ENCODE assay signal across 8 cellular contexts in genomic region chr5:55407059-55407684, GRCh38.
A peak's percentile ranks its signal among the peaks of the same experiment; 100 is the strongest.
DNase-seq lines count a peak whose midpoint lies in the region; ATAC-seq and TF ChIP-seq lines count a peak whose summit lies in the region.

No MANE protein-coding gene starts in this region.

- H3K36me3 Mint-ChIP-seq in mesothelial cell of epicardium: peaks cover 25% of the 10 kb centered on the region
- peaks cover 30% of the 10 kb centered on the region for H3K36me3 Mint-ChIP-seq in activated CD8-positive, alpha-beta memory T cell treated with anti-CD3 and anti-CD28 coated beads, Interleukin-2, amount 10 ng/mL, durations not matched to agents 7 days and 5 days

- peak overlapping the region in 7 of 59 donors; percentile 6 to 40 (median 14) for H3K27ac ChIP-seq in dorsolateral prefrontal cortex

- H3K4me1 Mint-ChIP-seq in mesothelial cell of epicardium: no peaks in the 10 kb centered on the region
- H3K4me1 Mint-ChIP-seq in activated CD8-positive, alpha-beta memory T cell treated with anti-CD3 and anti-CD28 coated beads, Interleukin-2, amount 10 ng/mL, durations not matched to agents 7 days and 5 days: no peaks in the 10 kb centered on the region

- no peaks in the 10 kb centered on the region for H3K9me3 Mint-ChIP-seq in mesothelial cell of epicardium
- H3K9me3 Mint-ChIP-seq in activated CD8-positive, alpha-beta memory T cell treated with anti-CD3 and anti-CD28 coated beads, Interleukin-2, amount 10 ng/mL, durations not matched to agents 7 days and 5 days (ENCODE audit: low read depth): no peaks in the 10 kb centered on the region

- H3K27ac Mint-ChIP-seq in mesothelial cell of epicardium: no peak overlapping the region
- H3K27ac Mint-ChIP-seq in activated CD8-positive, alpha-beta memory T cell treated with anti-CD3 and anti-CD28 coated beads, Interleukin-2, amount 10 ng/mL, durations not matched to agents 7 days and 5 days: no peak overlapping the region

- TF ChIP-seq CTCF in dorsolateral prefrontal cortex (IDR thresholded peaks at IDR 0.05 in 54 of 56, conservative IDR thresholded peaks at IDR 0.05 in 2 of 56; ENCODE audit: low read depth in 1 of 56, partially characterized antibody in 56 of 56): peak in 55 of 56 donors; percentile 42 to 90 (median 73)
- TF ChIP-seq CTCF in mesothelial cell of epicardium (IDR thresholded peaks at IDR 0.05; ENCODE audit: unreplicated experiment): peak; percentile 27

- ATAC-seq in activated CD8-positive, alpha-beta memory T cell treated with anti-CD3 and anti-CD28 coated beads, Interleukin-2, amount 10 ng/mL, durations not matched to agents 7 days and 5 days: no peak

- peak; percentile 18 for DNase-seq in SIG-M5 treated with dmso at 0.1 percent for 504 hours (lab: John Stamatoyannopoulos, UW; ENCODE audit: unreplicated experiment)
- no peak for DNase-seq in SIG-M5 (lab: John Stamatoyannopoulos, UW)
- DNase-seq in NCI-H748 treated with DMSO at 0.1 percent for 48 hours (lab: John Stamatoyannopoulos, UW): peak; percentile 25
- peak in 3 of 10 donors; percentile 18 to 57 (median 42) for DNase-seq in dorsolateral prefrontal cortex
- DNase-seq in mesothelial cell of epicardium (ENCODE audit: low spot score in 2 of 2, unreplicated experiment in 2 of 2): no peak
- no peak for DNase-seq in NCI-H1930 (lab: John Stamatoyannopoulos, UW)
- no peak for DNase-seq in activated CD8-positive, alpha-beta memory T cell treated with anti-CD3 and anti-CD28 coated beads, Interleukin-2, amount 10 ng/mL, durations not matched to agents 7 days and 5 days
- no peak for DNase-seq in NCI-H1048 (lab: John Stamatoyannopoulos, UW)

- H3K27me3 ChIP-seq in dorsolateral prefrontal cortex: no peaks in the 10 kb centered on the region

- intact Hi-C loops in dorsolateral prefrontal cortex (cut with DNase I): loop anchor here (2.0 to 10.0 kb wide), 6 partner anchors 62 to 285 kb away; partner anchors contain the start of gene PLPP1 (in 1 of the 2)

- no peak overlapping the region for H3K4me3 ChIP-seq in dorsolateral prefrontal cortex

- no peaks in the 10 kb centered on the region for H3K27me3 Mint-ChIP-seq in mesothelial cell of epicardium (ENCODE audit: low read depth)
- H3K27me3 Mint-ChIP-seq in activated CD8-positive, alpha-beta memory T cell treated with anti-CD3 and anti-CD28 coated beads, Interleukin-2, amount 10 ng/mL, durations not matched to agents 7 days and 5 days: no peaks in the 10 kb centered on the region

- CTCF ChIA-PET in activated CD8-positive, alpha-beta memory T cell treated with anti-CD3 and anti-CD28 coated beads, Interleukin-2, amount 10 ng/mL, durations not matched to agents 7 days and 5 days (lab: Charles Lee): interaction anchor here (0.9 kb wide), 1 partner anchor 285 kb away, joined by 3 read pairs; no protein-coding TSS in a partner anchor

- no peak overlapping the region for H3K4me3 Mint-ChIP-seq in mesothelial cell of epicardium
- no peak overlapping the region for H3K4me3 Mint-ChIP-seq in activated CD8-positive, alpha-beta memory T cell treated with anti-CD3 and anti-CD28 coated beads, Interleukin-2, amount 10 ng/mL, durations not matched to agents 7 days and 5 days

Comparison
In these comparisons a context has a peak if more than half of its experiments do, and no peak if none do; other contexts are left out.
1. DNase-seq: peak in SIG-M5 treated with dmso at 0.1 percent for 504 hours (single experiment) and NCI-H748 treated with DMSO at 0.1 percent for 48 hours (single experiment); none in SIG-M5 (single experiment), mesothelial cell of epicardium (0 of 2), NCI-H1930 (0 of 2), activated CD8-positive, alpha-beta memory T cell treated with anti-CD3 and anti-CD28 coated beads, Interleukin-2, amount 10 ng/mL, durations not matched to agents 7 days and 5 days (single experiment) and NCI-H1048 (single experiment).